Comparison of ENCODE assay signal across 8 cellular contexts in the genomic region with DNA sequence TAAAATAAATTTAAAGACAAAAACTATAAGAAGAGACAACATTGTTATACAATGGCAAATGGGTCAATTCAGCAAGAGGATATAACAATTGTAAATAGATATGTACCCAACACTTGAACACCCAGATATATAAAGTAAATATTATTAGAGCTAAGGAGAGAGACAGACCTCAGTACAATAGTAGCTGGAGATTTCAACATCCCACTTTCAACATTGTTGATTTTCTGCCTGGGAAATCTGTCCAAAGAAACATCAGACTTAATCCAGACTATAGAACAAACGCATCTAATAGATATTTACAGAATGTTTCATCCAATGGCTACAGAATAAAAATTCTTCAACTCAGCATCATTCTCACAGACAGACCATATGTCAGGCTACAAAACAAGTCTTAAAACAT.
"Had no signal": no experiment of that assay in that cellular context is flagged by ENCODE, and none has a peak within 500 bp of the region (broad histone marks: within the 10 kb centered on the region; RNA-seq: fewer than 3 reads in every experiment).

No MANE protein-coding gene starts in this region.

- DNase-seq: GM23248, GOT3, H7, HFFc6, IMR-90, KG1 had no signal

- FAIRE-seq: K562 had no signal

- ATAC-seq: HCT116, K562 had no signal
